ENCODE assay signal across 21 cellular contexts in the genomic region with DNA sequence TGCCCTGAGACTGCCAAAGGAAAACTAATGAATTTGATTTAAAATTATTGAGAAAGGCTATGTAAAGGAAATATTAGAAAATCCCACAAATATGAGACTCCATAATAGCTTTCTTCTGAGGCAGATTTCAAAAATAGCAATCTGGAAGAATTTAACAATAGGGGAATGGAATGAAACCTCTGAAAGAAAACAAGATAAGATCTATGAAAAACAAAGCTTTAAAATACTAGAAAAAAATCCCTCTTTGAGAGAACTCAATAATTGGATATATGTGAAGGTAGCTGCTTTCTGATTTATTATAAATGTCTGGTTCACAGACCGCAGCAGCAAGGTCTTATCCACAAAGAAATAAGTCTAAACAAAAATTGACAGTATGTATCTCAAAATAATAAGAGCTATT.
"Had no signal": no experiment of that assay in that cellular context is flagged by ENCODE, and none has a peak within 500 bp of the region (broad histone marks: within the 10 kb centered on the region; RNA-seq: fewer than 3 reads in every experiment).

No MANE protein-coding gene starts in this region.

- ATAC-seq: activated CD4-positive, alpha-beta T cell treated with anti-CD3 and anti-CD28 coated beads for 36 hours; gastrocnemius medialis; heart left ventricle had no signal

- H3K36me3 Mint-ChIP-seq: activated naive CD4-positive, alpha-beta T cell treated with anti-CD3 and anti-CD28 coated beads, Interleukin-2, amount 50 U/mL, for 24 hours; brain; immature natural killer cell had no signal

- H3K27ac Mint-ChIP-seq: activated CD4-positive, alpha-beta memory T cell treated with anti-CD3 and anti-CD28 coated beads, Interleukin-2, amount 10 ng/mL, durations not matched to agents 7 days and 5 days; activated CD4-positive, alpha-beta T cell treated with anti-CD3 and anti-CD28 coated beads for 36 hours; activated naive CD4-positive, alpha-beta T cell treated with anti-CD3 and anti-CD28 coated beads, Interleukin-2, amount 50 U/mL, for 24 hours; activated T-cell treated with anti-CD3 and anti-CD28 coated beads, Interleukin-2, amount 50 U/mL, for 24 hours; brain; immature natural killer cell; nephron; progenitor cell of endocrine pancreas; T-helper 1 cell treated with Interleukin-12 subunit alpha and Interleukin-12 subunit beta and Interleukin-4 antibody, amounts not matched to agents 30 μg/mL and 1 μg/mL, for 36 hours had no signal

- H3K36me3 ChIP-seq: gastrocnemius medialis, heart left ventricle, right atrium auricular region, spleen, stomach, WERI-Rb-1 had no signal

- H3K9me3 ChIP-seq: gastrocnemius medialis, right atrium auricular region, stomach, testis had no signal

- DNase-seq: activated CD4-positive, alpha-beta memory T cell treated with anti-CD3 and anti-CD28 coated beads, Interleukin-2, amount 10 ng/mL, durations not matched to agents 7 days and 5 days; activated CD4-positive, alpha-beta T cell treated with anti-CD3 and anti-CD28 coated beads for 36 hours; activated T-cell treated with anti-CD3 and anti-CD28 coated beads, Interleukin-2, amount 50 U/mL, for 24 hours; cortex of kidney; effector memory CD4-positive, alpha-beta T cell; gastrocnemius medialis; heart left ventricle; immature natural killer cell; mesenchymal stem cell; nucleus accumbens; spleen; stomach; testis; WERI-Rb-1 had no signal

- H3K4me1 Mint-ChIP-seq: activated naive CD4-positive, alpha-beta T cell treated with anti-CD3 and anti-CD28 coated beads, Interleukin-2, amount 50 U/mL, for 24 hours; brain; nephron had no signal

- H3K9me3 Mint-ChIP-seq: activated CD4-positive, alpha-beta memory T cell treated with anti-CD3 and anti-CD28 coated beads, Interleukin-2, amount 10 ng/mL, durations not matched to agents 7 days and 5 days; activated naive CD4-positive, alpha-beta T cell treated with anti-CD3 and anti-CD28 coated beads, Interleukin-2, amount 50 U/mL, for 24 hours; activated T-cell treated with anti-CD3 and anti-CD28 coated beads, Interleukin-2, amount 50 U/mL, for 24 hours; central memory CD8-positive, alpha-beta T cell; T-helper 1 cell treated with Interleukin-12 subunit alpha and Interleukin-12 subunit beta and Interleukin-4 antibody, amounts not matched to agents 30 μg/mL and 1 μg/mL, for 36 hours had no signal

- H3K4me3 Mint-ChIP-seq: activated CD4-positive, alpha-beta memory T cell treated with anti-CD3 and anti-CD28 coated beads, Interleukin-2, amount 10 ng/mL, durations not matched to agents 7 days and 5 days; activated CD4-positive, alpha-beta T cell treated with anti-CD3 and anti-CD28 coated beads for 36 hours; activated naive CD4-positive, alpha-beta T cell treated with anti-CD3 and anti-CD28 coated beads, Interleukin-2, amount 50 U/mL, for 24 hours; activated T-cell treated with anti-CD3 and anti-CD28 coated beads, Interleukin-2, amount 50 U/mL, for 24 hours; brain; central memory CD8-positive, alpha-beta T cell; immature natural killer cell; nephron; T-helper 1 cell treated with Interleukin-12 subunit alpha and Interleukin-12 subunit beta and Interleukin-4 antibody, amounts not matched to agents 30 μg/mL and 1 μg/mL, for 36 hours had no signal

- H3K4me1 ChIP-seq: gastrocnemius medialis, right atrium auricular region, spleen, stomach, testis had no signal

- H3K27ac ChIP-seq: gastrocnemius medialis, heart left ventricle, right atrium auricular region, spleen, stomach, testis, WERI-Rb-1 had no signal

- H3K4me3 ChIP-seq: gastrocnemius medialis, heart left ventricle, right atrium auricular region, spleen, stomach, testis had no signal

- H3K27me3 ChIP-seq: gastrocnemius medialis, heart left ventricle, right atrium auricular region, spleen, stomach, testis had no signal

- H3K27me3 Mint-ChIP-seq: brain had no signal
